11 cellular contexts compared by ENCODE assay signal in genomic region chr3:12838179-12838965, GRCh38. TPM values are rescaled to one million over a fixed set of nuclear protein-coding genes. Genes with fewer than 3 reads are reported as not detected.
A peak's percentile ranks its signal among the peaks of the same experiment; 100 is the strongest.
DNase-seq lines count a peak whose midpoint lies in the region; ATAC-seq and TF ChIP-seq lines count a peak whose summit lies in the region.
"Had no signal": no experiment of that assay in that cellular context is flagged by ENCODE, and none has a peak within 500 bp of the region (broad histone marks: within the 10 kb centered on the region; RNA-seq: fewer than 3 reads in every experiment).

No MANE protein-coding gene starts in this region.

- H3K9ac ChIP-seq in DND-41 (ENCODE audit: low read depth, low read length) (0 out of 2 replicates have a peak overlapping the region, but pooled peaks have one; percentile 8), Karpas-422 (ENCODE audit: low read length) (peak overlapping the region; percentile 8; the same call in 1 of the 2 replicates)

- H3K36me3 Mint-ChIP-seq in brain (peaks cover 65% of the 10 kb centered on the region), nephron progenitor cell (ENCODE audit: low read depth) (peaks cover 64% of the 10 kb centered on the region)

- peak overlapping the region; percentile 82 for H3K4me2 ChIP-seq in DND-41 (ENCODE audit: insufficient read depth, low read length)
- peak overlapping the region; percentile 79 for H3K4me2 ChIP-seq in Karpas-422 (ENCODE audit: low read depth, low read length, poor library complexity, severe bottlenecking)

- peaks cover 41% of the 10 kb centered on the region for H3K4me1 Mint-ChIP-seq in brain
- H3K4me1 Mint-ChIP-seq in nephron progenitor cell = peaks cover 46% of the 10 kb centered on the region

- no peaks in the 10 kb centered on the region for H3K9me2 ChIP-seq in Karpas-422 (replicated peaks; ENCODE audit: insufficient read depth, low read length)

- DNase-seq in DND-41 (no peak), Karpas-422 (no peak), nephron progenitor cell (no peak), posterior vena cava (ENCODE audit: low spot score) (no peak), T1000 (lab: John Stamatoyannopoulos, UW) (no peak)
- no peak for DNase-seq in stimulated activated CD4-positive, alpha-beta T cell treated with anti-CD3 and anti-CD28 coated beads, Interleukin-12 subunit alpha, Interleukin-12 subunit beta, amount 100 ng/mL, for 4 hours
- DNase-seq: effector CD4-positive, alpha-beta T cell; NCI-H526 treated with DMSO at 0.1 percent for 48 hours had no signal

- no peak for ATAC-seq in DND-41 (ENCODE audit: insufficient read depth, low read depth)
- no peak for ATAC-seq in HG03045 (IDR thresholded peaks at IDR 0.05; ENCODE audit: unreplicated experiment)
- ATAC-seq: left lobe of liver had no signal

- H3K27ac Mint-ChIP-seq in brain (peak overlapping the region in 4 of 5 experiments; percentile 25 to 74 (median 32)), nephron progenitor cell (peak overlapping the region; percentile 72)

- peaks cover 9% of the 10 kb centered on the region for H3K27me3 Mint-ChIP-seq in brain
- H3K27me3 Mint-ChIP-seq in nephron progenitor cell (ENCODE audit: low read depth, poor library complexity) = peaks cover 3% of the 10 kb centered on the region

- H4K20me1 ChIP-seq in DND-41 (ENCODE audit: insufficient read depth, low read length) = peaks cover 77% of the 10 kb centered on the region
- peaks cover 59% of the 10 kb centered on the region for H4K20me1 ChIP-seq in Karpas-422 (ENCODE audit: insufficient read depth, low read depth, low read length)

- H3K27ac ChIP-seq in DND-41 (ENCODE audit: low read length) = no peak overlapping the region
- peak overlapping the region; percentile 96 for H3K27ac ChIP-seq in Karpas-422 (ENCODE audit: low read length)

- peaks cover 60% of the 10 kb centered on the region for H3K79me2 ChIP-seq in DND-41 (ENCODE audit: insufficient read depth, low read length)
- H3K79me2 ChIP-seq in Karpas-422 (ENCODE audit: low read length) = peaks cover 47% of the 10 kb centered on the region

- no peaks in the 10 kb centered on the region for H3K9me3 ChIP-seq in DND-41 (ENCODE audit: insufficient read depth, low read length, severe bottlenecking)
- H3K9me3 ChIP-seq in Karpas-422 (ENCODE audit: low read length) = no peaks in the 10 kb centered on the region

- no peak for TF ChIP-seq CTCF in DND-41 (IDR thresholded peaks at IDR 0.05; ENCODE audit: borderline replicate concordance, extremely low read depth, low read length, poor library complexity, severe bottlenecking)
- no peak for TF ChIP-seq CTCF in brain (conservative IDR thresholded peaks at IDR 0.05)
- no peak for TF ChIP-seq CTCF in nephron progenitor cell (IDR thresholded peaks at IDR 0.05)

- H3K27me3 ChIP-seq in DND-41 (ENCODE audit: insufficient read depth, low read length, poor library complexity) = no peaks in the 10 kb centered on the region
- H3K27me3 ChIP-seq in Karpas-422 (ENCODE audit: low read length) = no peaks in the 10 kb centered on the region

- peak overlapping the region in 1 of 2 experiments; percentile 94; a peak in 1 of 4 replicates for H3K4me3 ChIP-seq in DND-41 (ENCODE audit: low read depth in 1 of 2, low read length in 2 of 2)
- peak overlapping the region; percentile 92; the same call in 1 of the 2 replicates for H3K4me3 ChIP-seq in Karpas-422 (ENCODE audit: low read length)

- no peaks in the 10 kb centered on the region for H3K9me3 Mint-ChIP-seq in brain
- no peaks in the 10 kb centered on the region for H3K9me3 Mint-ChIP-seq in nephron progenitor cell

- H3K4me3 Mint-ChIP-seq in brain (peak overlapping the region; percentile 58 to 98 (median 97)), nephron progenitor cell (peak overlapping the region; percentile 100)

- intact Hi-C loops in posterior vena cava (cut with DNase I) = no loop called here

- H3K36me3 ChIP-seq in DND-41 (ENCODE audit: insufficient read depth, low read length) (peaks cover 80% of the 10 kb centered on the region), Karpas-422 (ENCODE audit: insufficient read depth, low read length) (peaks cover 62% of the 10 kb centered on the region)

- H3K4me1 ChIP-seq in DND-41 (ENCODE audit: insufficient read depth, low read length) (peaks cover 39% of the 10 kb centered on the region), Karpas-422 (ENCODE audit: low read length) (peaks cover 73% of the 10 kb centered on the region)

- no peak overlapping the region for H2AFZ ChIP-seq in DND-41 (ENCODE audit: low read depth, low read length)
- no peak overlapping the region for H2AFZ ChIP-seq in Karpas-422 (ENCODE audit: low read length)

RNA-seq across cellular contexts. Expression of gene RPL32, which starts 3.0 kb away (rescaled TPM):
- 5,091 and 6,020 TPM in 2 replicates for total RNA-seq in Karpas-422 (2014; rRNA removed; shearing (Covaris generic); ENCODE audit: low replicate concordance)
- polyA plus RNA-seq in brain (ENCODE audit: insufficient read depth, low read depth, low replicate concordance) = 2,489 TPM
- total RNA-seq in posterior vena cava = 1,000 to 10,000 TPM; 1,198 to 1,383 TPM

RNA-seq across cellular contexts. Expression of gene CAND2, which starts 41.9 kb away (rescaled TPM):
- 13.0 and 21.6 TPM in 2 replicates for total RNA-seq in Karpas-422 (2014; rRNA removed; shearing (Covaris generic); ENCODE audit: low replicate concordance)
- polyA plus RNA-seq in brain (ENCODE audit: insufficient read depth, low read depth, low replicate concordance) = 10.3 TPM
- total RNA-seq in posterior vena cava = 10 to 100 TPM; 13.1 to 16.8 TPM
